8 cellular contexts compared by ENCODE assay signal in genomic region chr1:150619576-150620509, GRCh38. TPM values are rescaled to one million over a fixed set of nuclear protein-coding genes. Genes with fewer than 3 reads are reported as not detected.
DNase-seq lines count a peak whose midpoint lies in the region; ATAC-seq and TF ChIP-seq lines count a peak whose summit lies in the region.

No MANE protein-coding gene starts in this region.

- H3K9me3 ChIP-seq in left ventricle myocardium inferior (replicated peaks), result no peaks in the 10 kb centered on the region

- peak overlapping the region; percentile 80 for H3K27ac ChIP-seq in left ventricle myocardium inferior (replicated peaks)

- H3K27ac Mint-ChIP-seq in activated T-helper 17 cell treated with anti-CD3 and anti-CD28 coated beads, Interleukin-2, amount 50 U/mL, for 72 hours, result peak overlapping the region; percentile 78
- peak overlapping the region; percentile 91 for H3K27ac Mint-ChIP-seq in stimulated activated effector memory CD8-positive, alpha-beta T cell treated with anti-CD3 and anti-CD28 coated beads, Interleukin-12 subunit alpha, Interleukin-12 subunit beta, amount 100 ng/mL, for 72 hours
- no peak overlapping the region for H3K27ac Mint-ChIP-seq in glutamatergic neuron (ENCODE audit: unreplicated experiment)

- DNase-seq in COLO829 (ENCODE audit: low spot score) (peak; percentile 90), KBM-7 (peak; percentile 49), left ventricle myocardium inferior (no peak), glutamatergic neuron (no peak), KG1 (lab: John Stamatoyannopoulos, UW) (no peak)
- no peak for DNase-seq in stimulated activated effector memory CD8-positive, alpha-beta T cell treated with anti-CD3 and anti-CD28 coated beads, Interleukin-12 subunit alpha, Interleukin-12 subunit beta, amount 100 ng/mL, for 72 hours (ENCODE audit: low spot score in 2 of 2)

- peaks cover 51% of the 10 kb centered on the region for H3K36me3 ChIP-seq in left ventricle myocardium inferior

- TF ChIP-seq CTCF in left ventricle myocardium inferior (IDR thresholded peaks at IDR 0.05; ENCODE audit: borderline replicate concordance) (peak; percentile 31), glutamatergic neuron (IDR thresholded peaks at IDR 0.05; ENCODE audit: partially characterized antibody, unreplicated experiment) (no peak)

- no peaks in the 10 kb centered on the region for H3K27me3 ChIP-seq in left ventricle myocardium inferior (ENCODE audit: low read depth)

- no peak for ATAC-seq in activated T-helper 17 cell treated with anti-CD3 and anti-CD28 coated beads, Interleukin-2, amount 50 U/mL, for 72 hours (replicated peaks)
- ATAC-seq in stimulated activated effector memory CD8-positive, alpha-beta T cell treated with anti-CD3 and anti-CD28 coated beads, Interleukin-12 subunit alpha, Interleukin-12 subunit beta, amount 100 ng/mL, for 72 hours, result no peak
- ATAC-seq in HG03571 (IDR thresholded peaks at IDR 0.05; ENCODE audit: unreplicated experiment), result no peak

- H3K4me3 ChIP-seq in left ventricle myocardium inferior, result peak overlapping the region; percentile 15

- peaks cover 61% of the 10 kb centered on the region for H3K4me1 ChIP-seq in left ventricle myocardium inferior

- H3K27me3 Mint-ChIP-seq in activated T-helper 17 cell treated with anti-CD3 and anti-CD28 coated beads, Interleukin-2, amount 50 U/mL, for 72 hours, result no peaks in the 10 kb centered on the region
- peaks cover 2% of the 10 kb centered on the region for H3K27me3 Mint-ChIP-seq in glutamatergic neuron (ENCODE audit: unreplicated experiment)

- peaks cover 28% of the 10 kb centered on the region for H3K36me3 Mint-ChIP-seq in activated T-helper 17 cell treated with anti-CD3 and anti-CD28 coated beads, Interleukin-2, amount 50 U/mL, for 72 hours (ENCODE audit: low read depth)
- no peaks in the 10 kb centered on the region for H3K36me3 Mint-ChIP-seq in stimulated activated effector memory CD8-positive, alpha-beta T cell treated with anti-CD3 and anti-CD28 coated beads, Interleukin-12 subunit alpha, Interleukin-12 subunit beta, amount 100 ng/mL, for 72 hours
- peaks cover 5% of the 10 kb centered on the region for H3K36me3 Mint-ChIP-seq in glutamatergic neuron (ENCODE audit: unreplicated experiment)

- peak overlapping the region; percentile 58 for H3K4me3 Mint-ChIP-seq in activated T-helper 17 cell treated with anti-CD3 and anti-CD28 coated beads, Interleukin-2, amount 50 U/mL, for 72 hours
- peak overlapping the region; percentile 2 for H3K4me3 Mint-ChIP-seq in stimulated activated effector memory CD8-positive, alpha-beta T cell treated with anti-CD3 and anti-CD28 coated beads, Interleukin-12 subunit alpha, Interleukin-12 subunit beta, amount 100 ng/mL, for 72 hours
- no peak overlapping the region for H3K4me3 Mint-ChIP-seq in glutamatergic neuron (ENCODE audit: unreplicated experiment)

- intact Hi-C loops in left ventricle myocardium inferior (cut with micrococcal nuclease), result loop anchor here (2.0 to 5.0 kb wide), 2 partner anchors 43 to 59 kb away; partner anchors contain the start of gene MCL1

- in situ Hi-C loops in KBM-7 (cut with MboI; ENCODE audit: low pct_unique_long_range_greater_than_20kb, low sequenced_read_pairs), result no loop called here

- peaks cover 57% of the 10 kb centered on the region for H3K4me1 Mint-ChIP-seq in activated T-helper 17 cell treated with anti-CD3 and anti-CD28 coated beads, Interleukin-2, amount 50 U/mL, for 72 hours
- H3K4me1 Mint-ChIP-seq in stimulated activated effector memory CD8-positive, alpha-beta T cell treated with anti-CD3 and anti-CD28 coated beads, Interleukin-12 subunit alpha, Interleukin-12 subunit beta, amount 100 ng/mL, for 72 hours, result peaks cover 70% of the 10 kb centered on the region
- no peaks in the 10 kb centered on the region for H3K4me1 Mint-ChIP-seq in glutamatergic neuron (ENCODE audit: low read depth, unreplicated experiment)

- no peaks in the 10 kb centered on the region for H3K9me3 Mint-ChIP-seq in activated T-helper 17 cell treated with anti-CD3 and anti-CD28 coated beads, Interleukin-2, amount 50 U/mL, for 72 hours
- no peaks in the 10 kb centered on the region for H3K9me3 Mint-ChIP-seq in stimulated activated effector memory CD8-positive, alpha-beta T cell treated with anti-CD3 and anti-CD28 coated beads, Interleukin-12 subunit alpha, Interleukin-12 subunit beta, amount 100 ng/mL, for 72 hours
- H3K9me3 Mint-ChIP-seq in glutamatergic neuron (ENCODE audit: unreplicated experiment), result peaks cover 2% of the 10 kb centered on the region

RNA-seq across cellular contexts. Expression of gene ENSA, which starts 9.6 kb away (rescaled TPM):
- total RNA-seq in activated T-helper 17 cell treated with anti-CD3 and anti-CD28 coated beads, Interleukin-2, amount 50 U/mL, for 72 hours, result 100 to 1,000 TPM; 136 to 199 TPM
- total RNA-seq in left ventricle myocardium inferior, result 129 TPM
- total RNA-seq in glutamatergic neuron (ENCODE audit: unreplicated experiment), result 122 TPM

RNA-seq across cellular contexts. Expression of gene MCL1, which starts 40.4 kb away (rescaled TPM):
- total RNA-seq in activated T-helper 17 cell treated with anti-CD3 and anti-CD28 coated beads, Interleukin-2, amount 50 U/mL, for 72 hours, result 100 to 1,000 TPM; 235 to 351 TPM
- total RNA-seq in left ventricle myocardium inferior (97.0 TPM), glutamatergic neuron (ENCODE audit: unreplicated experiment) (154 TPM)

Comparison
In these comparisons a context has a peak if more than half of its experiments do, and no peak if none do; other contexts are left out.
1. DNase-seq: peak in COLO829 (single experiment) and KBM-7 (single experiment); none in left ventricle myocardium inferior (single experiment), stimulated activated effector memory CD8-positive, alpha-beta T cell treated with anti-CD3 and anti-CD28 coated beads, Interleukin-12 subunit alpha, Interleukin-12 subunit beta, amount 100 ng/mL, for 72 hours (0 of 2), glutamatergic neuron (single experiment) and KG1 (single experiment).